In genomic region chr14:65225299-65226159, GRCh38 we compare ENCODE assay signal across 11 cellular contexts.
DNase-seq lines count a peak whose midpoint lies in the region; ATAC-seq and TF ChIP-seq lines count a peak whose summit lies in the region.
"Had no signal": no experiment of that assay in that cellular context is flagged by ENCODE, and none has a peak within 500 bp of the region (broad histone marks: within the 10 kb centered on the region; RNA-seq: fewer than 3 reads in every experiment).

No MANE protein-coding gene starts in this region.

- intact Hi-C loops in activated CD8-positive, alpha-beta T cell treated with anti-CD3 and anti-CD28 coated beads for 36 hours (cut with micrococcal nuclease), result no loop called here

- no peaks in the 10 kb centered on the region for H3K27me3 Mint-ChIP-seq in activated CD8-positive, alpha-beta T cell treated with anti-CD3 and anti-CD28 coated beads, Interleukin-2, amount 10 ng/mL, durations not matched to agents 7 days and 5 days (ENCODE audit: low read depth)
- H3K27me3 Mint-ChIP-seq in activated CD8-positive, alpha-beta T cell treated with anti-CD3 and anti-CD28 coated beads for 36 hours, result no peaks in the 10 kb centered on the region

- no peaks in the 10 kb centered on the region for H3K27me3 ChIP-seq in brain microvascular endothelial cell (replicated peaks)
- H3K27me3 ChIP-seq: left lung had no signal

- no peaks in the 10 kb centered on the region for H3K36me3 ChIP-seq in brain microvascular endothelial cell (replicated peaks)
- H3K36me3 ChIP-seq: left lung had no signal

- CTCF ChIA-PET in activated CD8-positive, alpha-beta T cell treated with anti-CD3 and anti-CD28 coated beads, Interleukin-2, amount 10 ng/mL, durations not matched to agents 7 days and 5 days (lab: Charles Lee), result interaction anchor here (0.8 to 7.0 kb wide), 8 partner anchors 10 to 735 kb away, joined by 3 to 78 read pairs (median 4); partner anchors contain the start of gene FUT8
- CTCF ChIA-PET in activated CD8-positive, alpha-beta T cell treated with anti-CD3 and anti-CD28 coated beads for 36 hours (lab: Charles Lee), result interaction anchor here (0.7 to 3.1 kb wide), 6 partner anchors 16 to 734 kb away, joined by 3 to 11 read pairs (median 4); no protein-coding TSS in a partner anchor

- H3K27ac Mint-ChIP-seq in activated CD8-positive, alpha-beta T cell treated with anti-CD3 and anti-CD28 coated beads, Interleukin-2, amount 10 ng/mL, durations not matched to agents 7 days and 5 days, result peak overlapping the region; percentile 74
- no peak overlapping the region for H3K27ac Mint-ChIP-seq in activated CD8-positive, alpha-beta T cell treated with anti-CD3 and anti-CD28 coated beads for 36 hours
- peak overlapping the region; percentile 24 for H3K27ac Mint-ChIP-seq in stimulated activated effector memory CD8-positive, alpha-beta T cell treated with anti-CD3 and anti-CD28 coated beads, Interleukin-12 subunit alpha, Interleukin-12 subunit beta, amount 100 ng/mL, for 72 hours

- no peak overlapping the region for H3K4me3 ChIP-seq in brain microvascular endothelial cell (ENCODE audit: low read depth, low read length)
- H3K4me3 ChIP-seq: left lung had no signal

- POLR2A ChIA-PET in activated CD8-positive, alpha-beta T cell treated with anti-CD3 and anti-CD28 coated beads, Interleukin-2, amount 10 ng/mL, durations not matched to agents 7 days and 5 days (lab: Charles Lee), result interaction anchor here (0.8 to 1.8 kb wide), 2 partner anchors 56 to 186 kb away, joined by 3 to 8 read pairs; partner anchors contain the start of gene FUT8
- POLR2A ChIA-PET in activated CD8-positive, alpha-beta T cell treated with anti-CD3 and anti-CD28 coated beads for 36 hours (lab: Charles Lee), result interaction anchor here (1.2 kb wide), 1 partner anchor 62 kb away, joined by 3 read pairs; no protein-coding TSS in a partner anchor

- no peak for TF ChIP-seq CTCF in activated CD8-positive, alpha-beta T cell treated with anti-CD3 and anti-CD28 coated beads for 36 hours (IDR thresholded peaks at IDR 0.05)
- TF ChIP-seq CTCF in brain microvascular endothelial cell (IDR thresholded peaks at IDR 0.05; ENCODE audit: low read depth, low read length, missing control alignments), result no peak

- in situ Hi-C loops in brain microvascular endothelial cell (cut with HindIII; ENCODE audit: low pct_ligation_motif_present, low sequenced_read_pairs), result no loop called here

- no peaks in the 10 kb centered on the region for H3K36me3 Mint-ChIP-seq in activated CD8-positive, alpha-beta T cell treated with anti-CD3 and anti-CD28 coated beads, Interleukin-2, amount 10 ng/mL, durations not matched to agents 7 days and 5 days (ENCODE audit: low read depth)
- H3K36me3 Mint-ChIP-seq in activated CD8-positive, alpha-beta T cell treated with anti-CD3 and anti-CD28 coated beads for 36 hours (ENCODE audit: low read depth), result no peaks in the 10 kb centered on the region
- no peaks in the 10 kb centered on the region for H3K36me3 Mint-ChIP-seq in stimulated activated effector memory CD8-positive, alpha-beta T cell treated with anti-CD3 and anti-CD28 coated beads, Interleukin-12 subunit alpha, Interleukin-12 subunit beta, amount 100 ng/mL, for 72 hours

- ATAC-seq in activated CD8-positive, alpha-beta T cell treated with anti-CD3 and anti-CD28 coated beads, Interleukin-2, amount 10 ng/mL, durations not matched to agents 7 days and 5 days, result no peak
- ATAC-seq in activated CD8-positive, alpha-beta T cell treated with anti-CD3 and anti-CD28 coated beads for 36 hours, result no peak
- ATAC-seq in stimulated activated effector memory CD8-positive, alpha-beta T cell treated with anti-CD3 and anti-CD28 coated beads, Interleukin-12 subunit alpha, Interleukin-12 subunit beta, amount 100 ng/mL, for 72 hours, result peak; percentile 38
- no peak for ATAC-seq in GM21381 (IDR thresholded peaks at IDR 0.05; ENCODE audit: unreplicated experiment)
- ATAC-seq: left lung had no signal

- peaks cover 82% of the 10 kb centered on the region for H3K4me1 Mint-ChIP-seq in activated CD8-positive, alpha-beta T cell treated with anti-CD3 and anti-CD28 coated beads, Interleukin-2, amount 10 ng/mL, durations not matched to agents 7 days and 5 days (ENCODE audit: low read depth)
- H3K4me1 Mint-ChIP-seq in activated CD8-positive, alpha-beta T cell treated with anti-CD3 and anti-CD28 coated beads for 36 hours (ENCODE audit: low read depth), result peaks cover 45% of the 10 kb centered on the region
- H3K4me1 Mint-ChIP-seq in stimulated activated effector memory CD8-positive, alpha-beta T cell treated with anti-CD3 and anti-CD28 coated beads, Interleukin-12 subunit alpha, Interleukin-12 subunit beta, amount 100 ng/mL, for 72 hours, result peaks cover 58% of the 10 kb centered on the region

- H3K27ac ChIP-seq in cingulate gyrus (ENCODE audit: low read depth, low read length), result peak overlapping the region; percentile 96
- H3K27ac ChIP-seq in brain microvascular endothelial cell, result no peak overlapping the region
- H3K27ac ChIP-seq: left lung had no signal

- H3K9me3 Mint-ChIP-seq in activated CD8-positive, alpha-beta T cell treated with anti-CD3 and anti-CD28 coated beads, Interleukin-2, amount 10 ng/mL, durations not matched to agents 7 days and 5 days (ENCODE audit: insufficient read depth), result no peaks in the 10 kb centered on the region
- H3K9me3 Mint-ChIP-seq in activated CD8-positive, alpha-beta T cell treated with anti-CD3 and anti-CD28 coated beads for 36 hours, result no peaks in the 10 kb centered on the region
- H3K9me3 Mint-ChIP-seq in stimulated activated effector memory CD8-positive, alpha-beta T cell treated with anti-CD3 and anti-CD28 coated beads, Interleukin-12 subunit alpha, Interleukin-12 subunit beta, amount 100 ng/mL, for 72 hours, result no peaks in the 10 kb centered on the region
- H3K9me3 Mint-ChIP-seq: activated T-helper 2 cell treated with anti-CD3 and anti-CD28 coated beads, Interferon-gamma antibody, Interleukin-2, Interleukin-4, amounts not matched to agents 10 μg/mL and 5 μg/mL and 100 μg/mL, durations not matched to agents 14 hours and 24 hours and 36 hours had no signal

- DNase-seq in activated CD8-positive, alpha-beta T cell treated with anti-CD3 and anti-CD28 coated beads, Interleukin-2, amount 10 ng/mL, durations not matched to agents 7 days and 5 days, result no peak
- DNase-seq in activated CD8-positive, alpha-beta T cell treated with anti-CD3 and anti-CD28 coated beads for 36 hours, result no peak
- DNase-seq in NCI-H1092 (lab: John Stamatoyannopoulos, UW), result peak; percentile 28
- DNase-seq in stimulated activated effector memory CD8-positive, alpha-beta T cell treated with anti-CD3 and anti-CD28 coated beads, Interleukin-12 subunit alpha, Interleukin-12 subunit beta, amount 100 ng/mL, for 72 hours (ENCODE audit: low spot score in 2 of 2), result no peak
- no peak for DNase-seq in stimulated activated naive CD4-positive, alpha-beta T cell (lab: John Stamatoyannopoulos, UW)
- no peak for DNase-seq in brain microvascular endothelial cell
- DNase-seq: left lung, NCI-H2029 treated with DMSO at 0.1 percent for 48 hours had no signal

- no peak overlapping the region for H3K4me3 Mint-ChIP-seq in activated CD8-positive, alpha-beta T cell treated with anti-CD3 and anti-CD28 coated beads, Interleukin-2, amount 10 ng/mL, durations not matched to agents 7 days and 5 days
- no peak overlapping the region for H3K4me3 Mint-ChIP-seq in activated CD8-positive, alpha-beta T cell treated with anti-CD3 and anti-CD28 coated beads for 36 hours
- no peak overlapping the region for H3K4me3 Mint-ChIP-seq in stimulated activated effector memory CD8-positive, alpha-beta T cell treated with anti-CD3 and anti-CD28 coated beads, Interleukin-12 subunit alpha, Interleukin-12 subunit beta, amount 100 ng/mL, for 72 hours
